9 cellular contexts compared by ENCODE assay signal in genomic region chr22:38698407-38699094, GRCh38. TPM values are rescaled to one million over a fixed set of nuclear protein-coding genes. Genes with fewer than 3 reads are reported as not detected.
DNase-seq lines count a peak whose midpoint lies in the region; ATAC-seq and TF ChIP-seq lines count a peak whose summit lies in the region.
"Had no signal": no experiment of that assay in that cellular context is flagged by ENCODE, and none has a peak within 500 bp of the region (broad histone marks: within the 10 kb centered on the region; RNA-seq: fewer than 3 reads in every experiment).

No MANE protein-coding gene starts in this region.

- in situ Hi-C loops in IMR-90 (cut with MboI; ENCODE audit: low sequenced_read_pairs), result no loop called here

- TF ChIP-seq POLR2A in IMR-90 (IDR thresholded peaks at IDR 0.05; ENCODE audit: low read depth, low read length), result no peak

- CTCF ChIA-PET in IMR-90 (lab: Yijun Ruan, JAX), result no interaction called here
- CTCF ChIA-PET in naive thymus-derived CD4-positive, alpha-beta T cell (lab: Charles Lee), result interaction anchor here (1.8 to 4.1 kb wide), 3 partner anchors 16 to 69 kb away, joined by 6 to 22 read pairs (median 9); partner anchors contain the start of gene TOMM22

- H3K9me1 ChIP-seq in IMR-90 (ENCODE audit: insufficient read depth, low read length), result peaks cover 17% of the 10 kb centered on the region

- TF ChIP-seq RAD21 in IMR-90 (IDR thresholded peaks at IDR 0.05; ENCODE audit: low read length), result no peak

- peak overlapping the region; percentile 99 for H3K27ac Mint-ChIP-seq in central memory CD8-positive, alpha-beta T cell (ENCODE audit: low read depth)
- H3K27ac Mint-ChIP-seq in naive thymus-derived CD4-positive, alpha-beta T cell, result peak overlapping the region; percentile 78 to 100 (median 99)

- H3K4ac ChIP-seq in IMR-90 (ENCODE audit: low read depth, low read length), result no peak overlapping the region

- H3K79me1 ChIP-seq in IMR-90 (ENCODE audit: low read depth in 1 of 2, low read length in 2 of 2), result peaks cover 25 to 59% of the 10 kb centered on the region in 2 experiments

- no peak overlapping the region for H4K5ac ChIP-seq in IMR-90 (ENCODE audit: low read depth, low read length)

- H4K8ac ChIP-seq in IMR-90 (ENCODE audit: low read depth in 2 of 2, low read length in 2 of 2), result no peak overlapping the region

- H3K79me2 ChIP-seq in ACC112 (ENCODE audit: control insufficient read depth, insufficient read depth, low read length, unreplicated experiment), result peaks cover 62% of the 10 kb centered on the region

- BruUV-seq in IMR-90 (replicated peaks; lab: Mats Ljungman, UMichigan), result no TSS peak

- POLR2A ChIA-PET in IMR-90 (lab: Charles Lee; ENCODE audit: unreplicated experiment), result no interaction called here
- POLR2A ChIA-PET in naive thymus-derived CD4-positive, alpha-beta T cell (lab: Charles Lee), result interaction anchor here (0.5 to 4.4 kb wide), 14 partner anchors 8 to 1860 kb away, joined by 3 to 32 read pairs (median 4); partner anchors contain the start of genes CBY1, FAM227A and TOMM22

- H3K4me1 Mint-ChIP-seq in central memory CD8-positive, alpha-beta T cell, result peaks cover 54% of the 10 kb centered on the region
- peaks cover 38 to 68% (median 59%) of the 10 kb centered on the region in 7 donors for H3K4me1 Mint-ChIP-seq in naive thymus-derived CD4-positive, alpha-beta T cell

- H3K36me3 ChIP-seq in ACC112 (ENCODE audit: insufficient read depth, low read length), result no peaks in the 10 kb centered on the region
- H3K36me3 ChIP-seq in IMR-90 (ENCODE audit: control insufficient read depth, insufficient read depth, low read length), result peaks cover 6% of the 10 kb centered on the region; the same call in 1 of the 2 replicates
- peaks cover 0 to under 1% (median 0%) of the 10 kb centered on the region in 3 experiments for H3K36me3 ChIP-seq in naive thymus-derived CD4-positive, alpha-beta T cell (ENCODE audit: control insufficient read depth in 2 of 3, insufficient read depth in 3 of 3, low read length in 3 of 3)

- DNase-seq in IMR-90 (no peak), NAMALWA (ENCODE audit: low spot score) (no peak)
- DNase-seq in central memory CD8-positive, alpha-beta T cell (ENCODE audit: low spot score in 2 of 2), result no peak
- DNase-seq in naive thymus-derived CD4-positive, alpha-beta T cell, result no peak
- DNase-seq: foreskin melanocyte had no signal

- H3K9me3 ChIP-seq in IMR-90 (ENCODE audit: control insufficient read depth, insufficient read depth, low read length), result no peaks in the 10 kb centered on the region
- no peaks in the 10 kb centered on the region for H3K9me3 ChIP-seq in naive thymus-derived CD4-positive, alpha-beta T cell (ENCODE audit: control insufficient read depth in 2 of 3, low read length in 3 of 3)

- H3K27ac ChIP-seq in ACC112 (ENCODE audit: low read depth, low read length) (0 out of 2 replicates have a peak overlapping the region, but pooled peaks have one; percentile 93), IMR-90 (ENCODE audit: insufficient read depth, low read length) (no peak overlapping the region)
- H3K27ac ChIP-seq in naive thymus-derived CD4-positive, alpha-beta T cell (ENCODE audit: low read depth, low read length), result peak overlapping the region; percentile 100

- H3K4me3 Mint-ChIP-seq in central memory CD8-positive, alpha-beta T cell, result peak overlapping the region; percentile 87
- H3K4me3 Mint-ChIP-seq in naive thymus-derived CD4-positive, alpha-beta T cell, result peak overlapping the region; percentile 89 to 97 (median 92)

- peaks cover 32% of the 10 kb centered on the region for H3K36me3 Mint-ChIP-seq in central memory CD8-positive, alpha-beta T cell (ENCODE audit: insufficient read depth)
- peaks cover 0 to 30% (median 3%) of the 10 kb centered on the region in 5 donors for H3K36me3 Mint-ChIP-seq in naive thymus-derived CD4-positive, alpha-beta T cell

- H3K4me1 ChIP-seq in ACC112 (ENCODE audit: control insufficient read depth, insufficient read depth, low read length, unreplicated experiment) (peaks cover 38% of the 10 kb centered on the region), IMR-90 (ENCODE audit: control insufficient read depth, insufficient read depth, low read length) (peaks cover 11% of the 10 kb centered on the region)
- H3K4me1 ChIP-seq in naive thymus-derived CD4-positive, alpha-beta T cell (ENCODE audit: control insufficient read depth in 2 of 2, insufficient read depth in 2 of 2, low read length in 2 of 2), result peaks cover 31 to 38% of the 10 kb centered on the region in 2 donors

- no peak for TF ChIP-seq CTCF in IMR-90 (conservative IDR thresholded peaks at IDR 0.05; ENCODE audit: low read depth, low read length)

- dilution Hi-C loops in IMR-90 (cut with HindIII; ENCODE audit: low sequenced_read_pairs, unreplicated experiment), result no loop called here

- peak overlapping the region; percentile 100 for H3K4me2 ChIP-seq in IMR-90 (ENCODE audit: low read depth, low read length)

- H2AFZ ChIP-seq in ACC112 (ENCODE audit: low read length, unreplicated experiment) (no peak overlapping the region), IMR-90 (replicated peaks; ENCODE audit: low read length, poor library complexity) (no peak overlapping the region)

- H3K4me3 ChIP-seq in ACC112 (ENCODE audit: low read depth, low read length), result peak overlapping the region; percentile 94
- peak overlapping the region; percentile 96; the same call in 1 of the 2 replicates for H3K4me3 ChIP-seq in IMR-90 (ENCODE audit: insufficient read depth, low read depth, low read length)
- peak overlapping the region; percentile 62 for H3K4me3 ChIP-seq in naive thymus-derived CD4-positive, alpha-beta T cell (ENCODE audit: low read length)

- peak overlapping the region; percentile 73; the same call in 1 of the 2 replicates for H3K23ac ChIP-seq in IMR-90 (ENCODE audit: low read depth, low read length)

- peaks cover 17% of the 10 kb centered on the region; the same call in 1 of the 2 replicates for H4K20me1 ChIP-seq in IMR-90 (ENCODE audit: insufficient read depth, low read length)

- ATAC-seq in IMR-90 (ENCODE audit: low read depth) (no peak), GM19467 (IDR thresholded peaks at IDR 0.05; ENCODE audit: unreplicated experiment) (no peak), HG03139 (IDR thresholded peaks at IDR 0.05; ENCODE audit: unreplicated experiment) (no peak), HG03342 (IDR thresholded peaks at IDR 0.05; ENCODE audit: unreplicated experiment) (no peak)
- no peak for ATAC-seq in central memory CD8-positive, alpha-beta T cell (replicated peaks; ENCODE audit: extremely low read depth, poor library complexity, severe bottlenecking)
- no peak for ATAC-seq in naive thymus-derived CD4-positive, alpha-beta T cell

- no peak overlapping the region for H4K91ac ChIP-seq in IMR-90 (ENCODE audit: insufficient read depth, low read depth, low read length)

- H2BK15ac ChIP-seq in IMR-90 (ENCODE audit: low read depth, low read length), result no peak overlapping the region

- H2BK20ac ChIP-seq in IMR-90 (ENCODE audit: low read depth, low read length), result no peak overlapping the region

- no peak overlapping the region for H2BK5ac ChIP-seq in IMR-90 (ENCODE audit: low read depth, low read length, poor library complexity, severe bottlenecking)

- H2AK9ac ChIP-seq in IMR-90 (replicated peaks; ENCODE audit: low read depth, low read length, poor library complexity), result no peak overlapping the region

- no peak overlapping the region for H3K18ac ChIP-seq in IMR-90 (ENCODE audit: low read depth, low read length)

- no peak overlapping the region for H3K56ac ChIP-seq in IMR-90 (ENCODE audit: extremely low read depth, insufficient read depth, low read length)

- H2AK5ac ChIP-seq in IMR-90 (ENCODE audit: low read depth, low read length), result no peak overlapping the region

- no peak overlapping the region for H3K14ac ChIP-seq in IMR-90 (replicated peaks; ENCODE audit: low read depth, low read length)

- intact Hi-C loops in IMR-90 (cut with micrococcal nuclease), result no loop called here
- intact Hi-C loops in naive thymus-derived CD4-positive, alpha-beta T cell (cut with micrococcal nuclease), result loop anchor here in 1 of 2 donors (5.0 kb wide), 1 partner anchor 191 kb away; the partner anchor contains the start of gene DDX17

- no peaks in the 10 kb centered on the region for H3K27me3 Mint-ChIP-seq in central memory CD8-positive, alpha-beta T cell
- no peaks in the 10 kb centered on the region for H3K27me3 Mint-ChIP-seq in naive thymus-derived CD4-positive, alpha-beta T cell

- no peak overlapping the region for H2BK120ac ChIP-seq in IMR-90 (ENCODE audit: low read depth, low read length)

- H3K27me3 ChIP-seq in ACC112 (ENCODE audit: insufficient read depth, low read length) (no peaks in the 10 kb centered on the region), IMR-90 (ENCODE audit: control insufficient read depth, insufficient read depth, low read length) (no peaks in the 10 kb centered on the region)
- H3K27me3 ChIP-seq in naive thymus-derived CD4-positive, alpha-beta T cell (ENCODE audit: control insufficient read depth in 2 of 2, insufficient read depth in 2 of 2, low read length in 2 of 2), result no peaks in the 10 kb centered on the region

- no peak overlapping the region for H3K9ac ChIP-seq in IMR-90 (ENCODE audit: low read depth, low read length)

- H3K9me3 Mint-ChIP-seq in central memory CD8-positive, alpha-beta T cell, result no peaks in the 10 kb centered on the region
- no peaks in the 10 kb centered on the region for H3K9me3 Mint-ChIP-seq in naive thymus-derived CD4-positive, alpha-beta T cell

- WGBS in IMR-90 (ENCODE audit: extremely low coverage in 2 of 2, insufficient read length in 1 of 2), 2 experiments, result 80% methylated on average over 2 of the region's 13 CpGs; no CpG with 5 or more reads in 1 of the 2 experiments

RNA-seq across cellular contexts. Expression of gene JOSD1, which starts 2.2 kb away (rescaled TPM):
- 32.5 and 35.8 TPM in 2 replicates for total RNA-seq in IMR-90 (2012; rRNA removed)
- polyA plus RNA-seq in IMR-90 (2012; rRNA removed), result 28.2 and 30.2 TPM in 2 replicates
- polyA plus RNA-seq in IMR-90 (2012; cell fraction: cytosol; rRNA removed), result 16.3 and 22.1 TPM in 2 replicates
- polyA plus RNA-seq in IMR-90 (2012; cell fraction: nucleus; rRNA removed; ENCODE audit: low replicate concordance), result 36.9 and 86.4 TPM in 2 replicates
- 100 to 1,000 TPM in 2 of 5 experiments, 10 to 100 TPM in 3; 60.6 to 175 (median 74.9) TPM for total RNA-seq in naive thymus-derived CD4-positive, alpha-beta T cell
- 1 to 10 TPM; 7.4 to 8.1 TPM for polyA plus RNA-seq in naive thymus-derived CD4-positive, alpha-beta T cell

RNA-seq across cellular contexts. Expression of gene GTPBP1, which starts 7.2 kb away (rescaled TPM):
- 12.4 and 21.4 TPM in 2 replicates for total RNA-seq in IMR-90 (2012; rRNA removed)
- 24.9 and 29.5 TPM in 2 replicates for polyA plus RNA-seq in IMR-90 (2012; rRNA removed)
- polyA plus RNA-seq in IMR-90 (2012; cell fraction: cytosol; rRNA removed), result 11.2 and 16.9 TPM in 2 replicates
- polyA plus RNA-seq in IMR-90 (2012; cell fraction: nucleus; rRNA removed; ENCODE audit: low replicate concordance), result 63.4 and 70.2 TPM in 2 replicates
- total RNA-seq in naive thymus-derived CD4-positive, alpha-beta T cell, result 100 to 1,000 TPM in 2 of 5 experiments, 10 to 100 TPM in 3; 79.1 to 209 (median 91.9) TPM
- polyA plus RNA-seq in naive thymus-derived CD4-positive, alpha-beta T cell, result 10 to 100 TPM; 16.9 to 32.8 TPM

RNA-seq across cellular contexts. Expression of gene TOMM22, which starts 16.8 kb away (rescaled TPM):
- total RNA-seq in IMR-90 (2012; rRNA removed), result 78.0 and 139 TPM in 2 replicates
- 31.9 and 38.7 TPM in 2 replicates for polyA plus RNA-seq in IMR-90 (2012; rRNA removed)
- polyA plus RNA-seq in IMR-90 (2012; cell fraction: cytosol; rRNA removed), result 23.3 and 33.4 TPM in 2 replicates
- 3.9 and 15.0 TPM in 2 replicates for polyA plus RNA-seq in IMR-90 (2012; cell fraction: nucleus; rRNA removed; ENCODE audit: low replicate concordance)
- total RNA-seq in naive thymus-derived CD4-positive, alpha-beta T cell, result 10 to 100 TPM; 45.0 to 92.4 (median 50.6) TPM
- 10 to 100 TPM; 47.3 to 53.1 TPM for polyA plus RNA-seq in naive thymus-derived CD4-positive, alpha-beta T cell

RNA-seq across cellular contexts. Expression of gene CBY1, which starts 42.1 kb away (rescaled TPM):
- 13.8 and 14.2 TPM in 2 replicates for total RNA-seq in IMR-90 (2012; rRNA removed)
- 25.4 and 30.0 TPM in 2 replicates for polyA plus RNA-seq in IMR-90 (2012; rRNA removed)
- 16.5 and 23.9 TPM in 2 replicates for polyA plus RNA-seq in IMR-90 (2012; cell fraction: cytosol; rRNA removed)
- 8.7 and 26.5 TPM in 2 replicates for polyA plus RNA-seq in IMR-90 (2012; cell fraction: nucleus; rRNA removed; ENCODE audit: low replicate concordance)
- total RNA-seq in naive thymus-derived CD4-positive, alpha-beta T cell, result 10 to 100 TPM; 12.2 to 39.9 (median 15.2) TPM
- polyA plus RNA-seq in naive thymus-derived CD4-positive, alpha-beta T cell, result 10 to 100 TPM in 1 of 2 donors, 1 to 10 TPM in 1; 8.1 to 11.2 TPM

RNA-seq across cellular contexts. Expression of gene FAM227A, which starts 42.4 kb away (rescaled TPM):
- total RNA-seq in IMR-90 (2012; rRNA removed), result 1.1 and 1.3 TPM in 2 replicates
- polyA plus RNA-seq in IMR-90 (2012; rRNA removed), result 1.1 and 1.4 TPM in 2 replicates
- 0.06 and 0.08 TPM in 2 replicates for polyA plus RNA-seq in IMR-90 (2012; cell fraction: cytosol; rRNA removed)
- polyA plus RNA-seq in IMR-90 (2012; cell fraction: nucleus; rRNA removed; ENCODE audit: low replicate concordance), result 1.7 and 6.5 TPM in 2 replicates
- total RNA-seq in naive thymus-derived CD4-positive, alpha-beta T cell, result 1 to 10 TPM in 1 of 5 experiments, under 1 TPM in 3, not detected in 1; 0.05 to 1.0 (median 0.30) TPM
- polyA plus RNA-seq in naive thymus-derived CD4-positive, alpha-beta T cell, result not detected
